In genomic region chr15:90529008-90529368, GRCh38 we compare ENCODE assay signal across 8 cellular contexts. TPM values are rescaled to one million over a fixed set of nuclear protein-coding genes. Genes with fewer than 3 reads are reported as not detected.
DNase-seq lines count a peak whose midpoint lies in the region; ATAC-seq and TF ChIP-seq lines count a peak whose summit lies in the region.

No MANE protein-coding gene starts in this region.

- peak overlapping the region; percentile 80 to 96 (median 88) for H3K4me3 Mint-ChIP-seq in naive thymus-derived CD8-positive, alpha-beta T cell

- no peak for ATAC-seq in IMR-90 (ENCODE audit: low read depth)
- ATAC-seq in naive thymus-derived CD8-positive, alpha-beta T cell, result no peak
- ATAC-seq in GM21717 (IDR thresholded peaks at IDR 0.05; ENCODE audit: unreplicated experiment), result no peak
- ATAC-seq in GM18519 (IDR thresholded peaks at IDR 0.05; ENCODE audit: low FRiP score, unreplicated experiment), result no peak

- H2BK5ac ChIP-seq in IMR-90 (ENCODE audit: low read depth, low read length, poor library complexity, severe bottlenecking), result no peak overlapping the region

- in situ Hi-C loops in IMR-90 (cut with MboI; ENCODE audit: low sequenced_read_pairs), result no loop called here

- peak overlapping the region; percentile 80 for H3K4ac ChIP-seq in IMR-90 (ENCODE audit: low read depth, low read length)

- H3K4me1 Mint-ChIP-seq in naive thymus-derived CD8-positive, alpha-beta T cell, result peaks cover 21 to 46% (median 39%) of the 10 kb centered on the region in 4 donors

- dilution Hi-C loops in IMR-90 (cut with HindIII; ENCODE audit: low sequenced_read_pairs, unreplicated experiment), result no loop called here

- peaks cover 7% of the 10 kb centered on the region for H3K4me1 ChIP-seq in IMR-90 (ENCODE audit: control insufficient read depth, insufficient read depth, low read length)

- peak overlapping the region; percentile 14; the same call in 1 of the 2 replicates for H2AK5ac ChIP-seq in IMR-90 (ENCODE audit: low read depth, low read length)

- peak overlapping the region; percentile 83 for H2AK9ac ChIP-seq in IMR-90 (replicated peaks; ENCODE audit: low read depth, low read length, poor library complexity)

- H3K27ac Mint-ChIP-seq in naive thymus-derived CD8-positive, alpha-beta T cell, result peak overlapping the region; percentile 83 to 97 (median 91)

- CTCF ChIA-PET in IMR-90 (lab: Yijun Ruan, JAX), result interaction anchor here (0.6 kb wide), 1 partner anchor 87 kb away, joined by 3 read pairs; no protein-coding TSS in a partner anchor

- peak overlapping the region; percentile 79 for H3K4me2 ChIP-seq in IMR-90 (ENCODE audit: low read depth, low read length)

- TF ChIP-seq CTCF in AG10803 (conservative IDR thresholded peaks at IDR 0.05; ENCODE audit: low read length) (no peak), IMR-90 (conservative IDR thresholded peaks at IDR 0.05; ENCODE audit: low read depth, low read length) (no peak), choroid plexus epithelial cell (conservative IDR thresholded peaks at IDR 0.05; ENCODE audit: low read depth, low read length) (no peak)

- H3K4me3 ChIP-seq in AG10803 (ENCODE audit: low read length) (peak overlapping the region; percentile 61), IMR-90 (ENCODE audit: insufficient read depth, low read depth, low read length) (0 out of 2 replicates have a peak overlapping the region, but pooled peaks have one; percentile 92), choroid plexus epithelial cell (ENCODE audit: low read depth, low read length) (peak overlapping the region; percentile 81)

- peak overlapping the region; percentile 42; the same call in 1 of the 2 replicates for H3K14ac ChIP-seq in IMR-90 (replicated peaks; ENCODE audit: low read depth, low read length)

- H2AFZ ChIP-seq in IMR-90 (replicated peaks; ENCODE audit: low read length, poor library complexity), result peak overlapping the region; percentile 99

- DNase-seq in AG10803 (ENCODE audit: low read depth), result no peak
- no peak for DNase-seq in IMR-90
- no peak for DNase-seq in choroid plexus epithelial cell (ENCODE audit: low read depth)
- DNase-seq in naive thymus-derived CD8-positive, alpha-beta T cell, result no peak
- no peak for DNase-seq in kidney glomerular epithelial cell (lab: John Stamatoyannopoulos, UW)
- no peak for DNase-seq in NCI-H1092 treated with DMSO at 0.1 percent for 48 hours (lab: John Stamatoyannopoulos, UW)

- 70% methylated on average over 2 of the region's 16 CpGs; no CpG with 5 or more reads in 1 of the 2 experiments for WGBS in IMR-90 (ENCODE audit: extremely low coverage in 2 of 2, insufficient read length in 1 of 2), 2 experiments

- H3K9me3 ChIP-seq in IMR-90 (ENCODE audit: control insufficient read depth, insufficient read depth, low read length), result no peaks in the 10 kb centered on the region

- no peaks in the 10 kb centered on the region for H3K27me3 ChIP-seq in IMR-90 (ENCODE audit: control insufficient read depth, insufficient read depth, low read length)

- H2BK20ac ChIP-seq in IMR-90 (ENCODE audit: low read depth, low read length), result no peak overlapping the region

- no peak overlapping the region for H3K56ac ChIP-seq in IMR-90 (ENCODE audit: extremely low read depth, insufficient read depth, low read length)

- H3K27ac ChIP-seq in IMR-90 (ENCODE audit: insufficient read depth, low read length), result no peak overlapping the region; the same call in 1 of the 2 replicates

- peaks cover 1% of the 10 kb centered on the region for H3K9me1 ChIP-seq in IMR-90 (ENCODE audit: insufficient read depth, low read length)

- POLR2A ChIA-PET in IMR-90 (lab: Charles Lee; ENCODE audit: unreplicated experiment), result no interaction called here
- POLR2A ChIA-PET in naive thymus-derived CD8-positive, alpha-beta T cell (lab: Charles Lee), result interaction anchor here (0.6 to 3.9 kb wide), 6 partner anchors 9 to 73 kb away, joined by 3 to 18 read pairs (median 7); no protein-coding TSS in a partner anchor

- no peaks in the 10 kb centered on the region for H3K9me3 Mint-ChIP-seq in naive thymus-derived CD8-positive, alpha-beta T cell

- intact Hi-C loops in IMR-90 (cut with micrococcal nuclease), result no loop called here

- no TSS peak for BruUV-seq in IMR-90 (replicated peaks; lab: Mats Ljungman, UMichigan)

- H4K91ac ChIP-seq in IMR-90 (ENCODE audit: insufficient read depth, low read depth, low read length), result no peak overlapping the region

- H4K8ac ChIP-seq in IMR-90 (ENCODE audit: low read depth in 2 of 2, low read length in 2 of 2), result peak overlapping the region; percentile 56 to 90

- H2BK15ac ChIP-seq in IMR-90 (ENCODE audit: low read depth, low read length), result no peak overlapping the region

- no peak overlapping the region for H3K18ac ChIP-seq in IMR-90 (ENCODE audit: low read depth, low read length)

- no peak overlapping the region; the same call in 1 of the 2 replicates for H3K23ac ChIP-seq in IMR-90 (ENCODE audit: low read depth, low read length)

- H4K20me1 ChIP-seq in IMR-90 (ENCODE audit: insufficient read depth, low read length), result peaks cover 30% of the 10 kb centered on the region

- no peaks in the 10 kb centered on the region for H3K36me3 ChIP-seq in IMR-90 (ENCODE audit: control insufficient read depth, insufficient read depth, low read length)

- no peak for TF ChIP-seq RAD21 in IMR-90 (IDR thresholded peaks at IDR 0.05; ENCODE audit: low read length)

- 0 out of 2 replicates have a peak overlapping the region, but pooled peaks have one; percentile 67 for H3K9ac ChIP-seq in IMR-90 (ENCODE audit: low read depth, low read length)

- no peak for TF ChIP-seq POLR2A in IMR-90 (IDR thresholded peaks at IDR 0.05; ENCODE audit: low read depth, low read length)

- peaks cover 4 to 38% of the 10 kb centered on the region in 2 experiments for H3K79me1 ChIP-seq in IMR-90 (ENCODE audit: low read depth in 1 of 2, low read length in 2 of 2)

- H4K5ac ChIP-seq in IMR-90 (ENCODE audit: low read depth, low read length), result peak overlapping the region; percentile 69

- H2BK120ac ChIP-seq in IMR-90 (ENCODE audit: low read depth, low read length), result peak overlapping the region; percentile 36; the same call in 1 of the 2 replicates

- H3K36me3 Mint-ChIP-seq in naive thymus-derived CD8-positive, alpha-beta T cell, result peaks cover 0 to under 1% (median 0%) of the 10 kb centered on the region in 3 donors

- H3K27me3 Mint-ChIP-seq in naive thymus-derived CD8-positive, alpha-beta T cell, result no peaks in the 10 kb centered on the region

TF ChIP-seq in IMR-90, 13 proteins besides CTCF, POLR2A, EP300 and RAD21:
- TF ChIP-seq NFE2L2 (IDR thresholded peaks at IDR 0.05; ENCODE audit: low read depth, low read length) (no peak), RFX5 (IDR thresholded peaks at IDR 0.05; ENCODE audit: low read depth, low read length) (no peak), CEBPB (IDR thresholded peaks at IDR 0.05; ENCODE audit: low read depth, low read length) (no peak), USF2 (IDR thresholded peaks at IDR 0.05; ENCODE audit: low read depth, low read length) (no peak), ELK1 (IDR thresholded peaks at IDR 0.05; ENCODE audit: borderline replicate concordance, low read depth, low read length) (no peak), SMC3 (IDR thresholded peaks at IDR 0.05; ENCODE audit: low read depth, low read length) (no peak), CHD1 (IDR thresholded peaks at IDR 0.05; ENCODE audit: low read depth, low read length) (no peak), FOS (IDR thresholded peaks at IDR 0.05; ENCODE audit: low read depth, low read length) (no peak), RCOR1 (IDR thresholded peaks at IDR 0.05; ENCODE audit: insufficient replicate concordance, low read length) (no peak), MXI1 (IDR thresholded peaks at IDR 0.05; ENCODE audit: borderline replicate concordance, low read depth, low read length) (no peak), MAZ (IDR thresholded peaks at IDR 0.05; ENCODE audit: borderline replicate concordance, low read depth, low read length) (no peak), BHLHE40 (IDR thresholded peaks at IDR 0.05; ENCODE audit: low read depth, low read length) (no peak), MAFK (IDR thresholded peaks at IDR 0.05; ENCODE audit: low read depth, low read length) (no peak)

RNA-seq across cellular contexts. Expression of gene CRTC3, which starts 0.7 kb away (rescaled TPM):
- 4.7 and 6.7 TPM in 2 replicates for total RNA-seq in IMR-90 (2012; rRNA removed)
- polyA plus RNA-seq in IMR-90 (2012; rRNA removed), result 14.8 and 17.3 TPM in 2 replicates
- polyA plus RNA-seq in IMR-90 (2012; cell fraction: cytosol; rRNA removed), result 7.9 and 10.2 TPM in 2 replicates
- 34.6 and 47.3 TPM in 2 replicates for polyA plus RNA-seq in IMR-90 (2012; cell fraction: nucleus; rRNA removed; ENCODE audit: low replicate concordance)
- 100 to 1,000 TPM; 102 to 110 TPM for total RNA-seq in naive thymus-derived CD8-positive, alpha-beta T cell
- polyA plus RNA-seq in naive thymus-derived CD8-positive, alpha-beta T cell, result 10 to 100 TPM; 21.9 to 51.1 (median 33.5) TPM

Comparison
In these comparisons a context has a peak if more than half of its experiments do, and no peak if none do; other contexts are left out.
1. RNA of gene CRTC3, which starts 0.7 kb away (total RNA-seq): 102 to 110 TPM in naive thymus-derived CD8-positive, alpha-beta T cell; 4.7 to 6.7 TPM in IMR-90; every median in the first group is over 10 times any median in the second.
2. Peak in every context shown above with its lines, with median percentiles within 50 percentile points of each other: H3K4me3 ChIP-seq.